ENCODE assay signal across 23 cellular contexts in the genomic region with DNA sequence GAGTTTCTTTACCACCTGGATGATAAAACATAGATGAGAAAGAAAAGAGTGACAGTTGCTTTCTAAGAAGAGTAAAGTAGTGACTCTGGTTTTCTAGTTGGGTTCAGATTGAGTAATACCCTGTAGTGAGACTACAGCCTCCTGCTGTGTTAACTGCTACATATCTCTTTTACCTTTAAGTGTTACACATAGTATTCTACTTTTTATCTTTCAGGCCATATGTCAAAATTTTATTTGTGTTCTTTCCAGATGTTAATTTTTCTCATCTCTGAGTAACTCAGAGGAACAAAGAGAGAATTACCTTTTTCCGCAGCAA.
"Had no signal": no experiment of that assay in that cellular context is flagged by ENCODE, and none has a peak within 500 bp of the region (broad histone marks: within the 10 kb centered on the region; RNA-seq: fewer than 3 reads in every experiment).

No MANE protein-coding gene starts in this region.

- H3K27ac ChIP-seq: body of pancreas, breast epithelium, Peyer's patch, SJCRH30, SK-N-MC had no signal

- FAIRE-seq: TTC549 had no signal

- H3K4me1 ChIP-seq: breast epithelium, Peyer's patch, SJCRH30 had no signal

- DNase-seq: activated CD4-positive, alpha-beta T cell treated with anti-CD3 and anti-CD28 coated beads for 36 hours; activated CD4-positive, alpha-beta T cell treated with anti-CD3 and anti-CD28 coated beads, Interleukin-2, amount 10 ng/mL, durations not matched to agents 7 days and 5 days; activated CD4-positive, alpha-beta T cell treated with anti-CD3 and anti-CD28 coated beads, Interleukin-2, amount 50 U/mL, for 48 hours; activated CD8-positive, alpha-beta T cell treated with anti-CD3 and anti-CD28 coated beads, Interleukin-2, amount 10 ng/mL, durations not matched to agents 7 days and 5 days; activated gamma-delta T cell; activated naive CD4-positive, alpha-beta T cell treated with Interleukin-2 at 50 U/mL for 16 hours; activated naive CD8-positive, alpha-beta T cell treated with anti-CD3 and anti-CD28 coated beads, Interleukin-2, amount 10 ng/mL, durations not matched to agents 7 days and 5 days; activated T-cell treated with anti-CD3 and anti-CD28 coated beads, Interleukin-2, amount 50 U/mL, for 24 hours; NCI-H1092; NCI-H1436 treated with DMSO at 0.1 percent for 48 hours; NCI-H2029; NCI-H524 treated with DMSO at 0.1 percent for 48 hours; NK-92 treated with Interleukin-12 subunit alpha and Interleukin-12 subunit beta, amount 100 ng/mL, for 24 hours; Peyer's patch; T1000 had no signal

- H3K36me3 ChIP-seq: breast epithelium, Peyer's patch, SJCRH30 had no signal

- H3K9me3 ChIP-seq: body of pancreas, breast epithelium, Peyer's patch, SJCRH30 had no signal

- ATAC-seq: activated CD4-positive, alpha-beta T cell treated with anti-CD3 and anti-CD28 coated beads for 36 hours; activated CD4-positive, CD25-positive, alpha-beta regulatory T cell treated with anti-CD3 and anti-CD28 coated beads, Interleukin-2, amount 50 U/mL, for 24 hours; activated CD8-positive, alpha-beta T cell treated with anti-CD3 and anti-CD28 coated beads, Interleukin-2, amount 10 ng/mL, durations not matched to agents 7 days and 5 days; PC-3; Right ventricle myocardium inferior had no signal

- H3K4me3 ChIP-seq: body of pancreas, breast epithelium, Peyer's patch, SJCRH30, SK-N-MC had no signal

- H3K27me3 ChIP-seq: body of pancreas, Peyer's patch, SJCRH30 had no signal
